In genomic region chr14:52286659-52287649, GRCh38 we compare ENCODE assay signal across 16 cellular contexts. TPM values are rescaled to one million over a fixed set of nuclear protein-coding genes. Genes with fewer than 3 reads are reported as not detected.
DNase-seq lines count a peak whose midpoint lies in the region; ATAC-seq, FAIRE-seq and TF ChIP-seq lines count a peak whose summit lies in the region.
"Had no signal": no experiment of that assay in that cellular context is flagged by ENCODE, and none has a peak within 500 bp of the region (broad histone marks: within the 10 kb centered on the region; RNA-seq: fewer than 3 reads in every experiment).

No MANE protein-coding gene starts in this region.

- peak; percentile 23 for DNase-seq in AG20443 (ENCODE audit: low spot score)
- peak in 1 of 5 donors; percentile 8 for DNase-seq in CD8-positive, alpha-beta memory T cell
- peak; percentile 32 for DNase-seq in adipocyte (ENCODE audit: low read depth)
- no peak for DNase-seq in immature natural killer cell
- no peak for DNase-seq in pancreas
- DNase-seq in suprapubic skin (ENCODE audit: low spot score in 2 of 2): no peak
- DNase-seq: activated CD4-positive, alpha-beta T cell treated with anti-CD3 and anti-CD28 coated beads for 1 hour; C1 segment of cervical spinal cord; foreskin keratinocyte; naive B cell; NCI-H1417; NCI-H2171 had no signal

- TF ChIP-seq CTCF in pancreas (IDR thresholded peaks at IDR 0.05) (no peak), suprapubic skin (IDR thresholded peaks at IDR 0.05) (no peak)

- no peak overlapping the region for H3K9ac ChIP-seq in adipocyte (ENCODE audit: low read length)
- H3K9ac ChIP-seq: KMS-11 had no signal

- H3K9me3 ChIP-seq in CD8-positive, alpha-beta memory T cell (ENCODE audit: low read length): no peaks in the 10 kb centered on the region
- no peaks in the 10 kb centered on the region for H3K9me3 ChIP-seq in adipocyte (ENCODE audit: control insufficient read depth, low read length)
- no peaks in the 10 kb centered on the region for H3K9me3 ChIP-seq in pancreas
- no peaks in the 10 kb centered on the region for H3K9me3 ChIP-seq in suprapubic skin

- H3K9me3 Mint-ChIP-seq in CD8-positive, alpha-beta memory T cell: peaks cover 10 to 50% (median 31%) of the 10 kb centered on the region in 5 donors
- H3K9me3 Mint-ChIP-seq in immature natural killer cell: peaks cover 26 to 56% (median 46%) of the 10 kb centered on the region in 6 donors
- H3K9me3 Mint-ChIP-seq: naive B cell had no signal

- FAIRE-seq in pancreas (lab: Jason Lieb, UNC): no peak

- no peak for TF ChIP-seq EP300 in suprapubic skin (IDR thresholded peaks at IDR 0.05)

- H3K27ac ChIP-seq in CD8-positive, alpha-beta memory T cell (ENCODE audit: low read depth, low read length): no peak overlapping the region
- H3K27ac ChIP-seq in pancreas (no peak overlapping the region), suprapubic skin (no peak overlapping the region)
- H3K27ac ChIP-seq: foreskin keratinocyte, KMS-11, RWPE1 had no signal

- no peak overlapping the region for H3K4me3 ChIP-seq in CD8-positive, alpha-beta memory T cell (ENCODE audit: low read length)
- H3K4me3 ChIP-seq in adipocyte (ENCODE audit: low read length) (no peak overlapping the region), pancreas (no peak overlapping the region), suprapubic skin (no peak overlapping the region)

- H3K4me1 ChIP-seq in CD8-positive, alpha-beta memory T cell (ENCODE audit: insufficient read depth, low read length): peaks cover 26% of the 10 kb centered on the region
- H3K4me1 ChIP-seq in adipocyte (ENCODE audit: control insufficient read depth, insufficient read depth, low read length) (peaks cover 19% of the 10 kb centered on the region), pancreas (no peaks in the 10 kb centered on the region), suprapubic skin (no peaks in the 10 kb centered on the region)
- H3K4me1 ChIP-seq: foreskin keratinocyte had no signal

- TF ChIP-seq POLR2A in suprapubic skin (IDR thresholded peaks at IDR 0.05): no peak

- POLR2A ChIA-PET in CD8-positive, alpha-beta memory T cell (lab: Charles Lee): no interaction called here

- WGBS in pancreas, 2 donors: 59 to 73% methylated on average over 4 of the region's 4 CpGs
- 54% methylated on average over 4 of the region's 4 CpGs for WGBS in suprapubic skin

- no peaks in the 10 kb centered on the region for H3K36me3 ChIP-seq in CD8-positive, alpha-beta memory T cell (ENCODE audit: insufficient read depth, low read length)
- H3K36me3 ChIP-seq in adipocyte (ENCODE audit: control insufficient read depth, insufficient read depth, low read length, severe bottlenecking) (no peaks in the 10 kb centered on the region), pancreas (no peaks in the 10 kb centered on the region), suprapubic skin (no peaks in the 10 kb centered on the region)

- H3K36me3 Mint-ChIP-seq in CD8-positive, alpha-beta memory T cell: peaks cover 0 to 25% (median 0%) of the 10 kb centered on the region in 3 donors
- peaks cover 14 to 29% (median 14%) of the 10 kb centered on the region in 3 donors for H3K36me3 Mint-ChIP-seq in immature natural killer cell
- H3K36me3 Mint-ChIP-seq: naive B cell had no signal

- ATAC-seq in pancreas (no peak), HG02678 (IDR thresholded peaks at IDR 0.05; ENCODE audit: unreplicated experiment) (no peak)
- ATAC-seq: foreskin keratinocyte had no signal

- intact Hi-C loops in pancreas (cut with DNase I): no loop called here

- no peaks in the 10 kb centered on the region for H3K27me3 ChIP-seq in CD8-positive, alpha-beta memory T cell (ENCODE audit: insufficient read depth, low read length, poor library complexity, severe bottlenecking)
- no peaks in the 10 kb centered on the region for H3K27me3 ChIP-seq in adipocyte (replicated peaks; ENCODE audit: control insufficient read depth, insufficient read depth, low read length)
- no peaks in the 10 kb centered on the region for H3K27me3 ChIP-seq in pancreas
- H3K27me3 ChIP-seq in suprapubic skin: no peaks in the 10 kb centered on the region

- H3K27ac Mint-ChIP-seq in CD8-positive, alpha-beta memory T cell: peak overlapping the region in 4 of 8 donors; percentile 0 to 61 (median 28)
- H3K27ac Mint-ChIP-seq in immature natural killer cell: peak overlapping the region in 4 of 6 donors; percentile 34 to 83 (median 43)

- H3K27me3 Mint-ChIP-seq in CD8-positive, alpha-beta memory T cell: peaks cover 0 to 3% of the 10 kb centered on the region in 2 donors
- H3K27me3 Mint-ChIP-seq in immature natural killer cell (ENCODE audit: low read depth in 3 of 3): peaks cover 0 to 7% (median 2%) of the 10 kb centered on the region in 3 donors

- peak overlapping the region in 6 of 7 donors; percentile 25 to 65 (median 46) for H3K4me3 Mint-ChIP-seq in CD8-positive, alpha-beta memory T cell
- peak overlapping the region; percentile 1 to 59 (median 40) for H3K4me3 Mint-ChIP-seq in immature natural killer cell
- H3K4me3 Mint-ChIP-seq: naive B cell had no signal

- peaks cover 34 to 45% (median 35%) of the 10 kb centered on the region in 3 donors for H3K4me1 Mint-ChIP-seq in CD8-positive, alpha-beta memory T cell
- H3K4me1 Mint-ChIP-seq in immature natural killer cell: peaks cover 51 to 75% of the 10 kb centered on the region in 2 donors
- H3K4me1 Mint-ChIP-seq: naive B cell had no signal

- CTCF ChIA-PET in CD8-positive, alpha-beta memory T cell (lab: Charles Lee): interaction anchor here (0.7 to 1.4 kb wide), 2 partner anchors 8 to 153 kb away, joined by 3 to 5 read pairs; no protein-coding TSS in a partner anchor

RNA-seq across cellular contexts. Expression of gene PTGDR, which starts 19.5 kb away (rescaled TPM):
- 1 to 10 TPM in 1 of 2 experiments, under 1 TPM in 1; 0.66 to 1.4 TPM for total RNA-seq in CD8-positive, alpha-beta memory T cell
- 50.8 TPM for polyA plus RNA-seq in CD8-positive, alpha-beta memory T cell
- polyA plus RNA-seq in immature natural killer cell: 100 to 1,000 TPM in 2 of 3 donors, 10 to 100 TPM in 1; 78.2 to 233 (median 133) TPM
- under 1 TPM in 5 of 6 donors, not detected in 1; 0.04 to 0.29 (median 0.19) TPM for total RNA-seq in pancreas
- polyA plus RNA-seq in pancreas: under 1 TPM; 0.11 to 0.14 TPM
- total RNA-seq in suprapubic skin: 1 to 10 TPM in 2 of 4 donors, under 1 TPM in 2; 0.23 to 2.0 (median 1.1) TPM
- total RNA-seq: foreskin keratinocyte had no signal
- polyA plus RNA-seq: foreskin keratinocyte had no signal

RNA-seq across cellular contexts. Expression of gene PTGER2, which starts 27.2 kb away (rescaled TPM):
- total RNA-seq in CD8-positive, alpha-beta memory T cell: 10 to 100 TPM; 34.4 to 35.6 TPM
- 289 TPM for polyA plus RNA-seq in CD8-positive, alpha-beta memory T cell
- polyA plus RNA-seq in immature natural killer cell: 100 to 1,000 TPM; 154 to 252 (median 250) TPM
- total RNA-seq in pancreas: 1 to 10 TPM in 1 of 6 donors, under 1 TPM in 3, not detected in 2; 0.28 to 2.0 (median 0.54) TPM
- polyA plus RNA-seq in pancreas: under 1 TPM; 0.23 to 0.49 TPM
- 1 to 10 TPM in 1 of 4 donors, under 1 TPM in 3; 0.49 to 1.0 (median 0.68) TPM for total RNA-seq in suprapubic skin
- total RNA-seq: temporal lobe had no signal

Comparison
In these comparisons a context has a peak if more than half of its experiments do, and no peak if none do; other contexts are left out.
1. DNase-seq: peak in AG20443 (single experiment) and adipocyte (single experiment); none in immature natural killer cell (0 of 3), pancreas (0 of 6) and suprapubic skin (0 of 2).
2. RNA of gene PTGER2, which starts 27.2 kb away (total RNA-seq): 34.4 to 35.6 TPM in CD8-positive, alpha-beta memory T cell; 0.49 to 1.0 TPM in suprapubic skin and 0.28 to 2.0 TPM in pancreas; every median in the first group is over 10 times any median in the second.